ENCODE assay signal across 8 cellular contexts in the genomic region with DNA sequence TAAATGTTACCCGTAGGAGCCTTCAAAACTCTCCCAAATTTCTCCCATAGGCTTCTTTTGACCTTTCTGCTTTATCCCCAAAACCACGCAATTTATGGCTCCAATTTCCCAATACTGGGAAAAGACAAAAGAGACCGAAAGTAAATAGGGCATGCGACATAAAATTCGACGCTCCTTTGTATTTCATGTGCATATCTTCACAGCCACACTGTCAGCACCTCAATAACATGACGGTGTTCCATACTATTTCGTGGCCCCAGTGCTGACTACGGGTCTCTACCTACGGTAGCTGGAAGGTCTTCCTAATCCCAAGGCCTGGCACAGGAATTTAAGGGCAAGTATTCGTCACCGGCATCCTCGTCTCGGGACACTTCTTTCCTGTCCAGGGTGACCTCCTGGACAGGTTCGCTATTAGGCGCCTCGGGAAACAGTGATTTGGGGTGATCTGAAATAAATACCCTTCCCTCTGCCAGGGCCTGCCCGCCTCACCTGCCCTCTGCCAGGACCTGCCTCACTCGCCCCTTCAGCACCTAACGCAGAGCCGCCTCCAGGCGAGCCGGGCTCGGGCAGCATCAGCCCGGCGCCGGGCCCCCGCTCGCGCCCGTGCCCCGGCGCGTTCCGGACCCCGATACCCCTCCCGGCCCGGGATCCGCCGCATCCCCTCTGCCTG. TPM values are rescaled to one million over a fixed set of nuclear protein-coding genes. Genes with fewer than 3 reads are reported as not detected.
A peak's percentile ranks its signal among the peaks of the same experiment; 100 is the strongest.
DNase-seq lines count a peak whose midpoint lies in the region; ATAC-seq and TF ChIP-seq lines count a peak whose summit lies in the region.

No MANE protein-coding gene starts in this region.

- H3K36me3 ChIP-seq in DND-41 (ENCODE audit: insufficient read depth, low read length) = no peaks in the 10 kb centered on the region; the same call in 1 of the 2 replicates
- no peaks in the 10 kb centered on the region for H3K36me3 ChIP-seq in SK-N-MC (ENCODE audit: insufficient read depth, low read length)
- H3K36me3 ChIP-seq in rectal smooth muscle tissue (ENCODE audit: control insufficient read depth, insufficient read depth, low read length) = no peaks in the 10 kb centered on the region
- H3K36me3 ChIP-seq in vagina = no peaks in the 10 kb centered on the region

- H3K4me1 ChIP-seq in DND-41 (ENCODE audit: insufficient read depth, low read length) = peaks cover 25% of the 10 kb centered on the region
- no peaks in the 10 kb centered on the region for H3K4me1 ChIP-seq in right cardiac atrium (ENCODE audit: control insufficient read depth, insufficient read depth, low read length)
- H3K4me1 ChIP-seq in rectal smooth muscle tissue (ENCODE audit: control insufficient read depth, insufficient read depth, low read length) = no peaks in the 10 kb centered on the region
- H3K4me1 ChIP-seq in vagina = peaks cover 13% of the 10 kb centered on the region

- intact Hi-C loops in right cardiac atrium (cut with DNase I) (no loop called here), vagina (cut with DNase I) (loop anchor here (10.0 kb wide), 1 partner anchor 58 kb away; no protein-coding TSS in a partner anchor)

- H3K27ac ChIP-seq in DND-41 (ENCODE audit: low read length) (peak overlapping the region; percentile 68), SK-N-MC (no peak overlapping the region), right cardiac atrium (ENCODE audit: low read length) (peak overlapping the region; percentile 55), rectal smooth muscle tissue (ENCODE audit: low read depth, low read length) (peak overlapping the region; percentile 73), vagina (peak overlapping the region; percentile 94)

- H3K4me2 ChIP-seq in DND-41 (ENCODE audit: insufficient read depth, low read length) = peak overlapping the region; percentile 88

- peak overlapping the region; percentile 93 for H2AFZ ChIP-seq in DND-41 (ENCODE audit: low read depth, low read length)

- peak overlapping the region; percentile 96 for H3K9ac ChIP-seq in DND-41 (ENCODE audit: low read depth, low read length)
- H3K9ac ChIP-seq in SK-N-MC (ENCODE audit: insufficient read length) = peak overlapping the region; percentile 82
- H3K9ac ChIP-seq in rectal smooth muscle tissue (ENCODE audit: low read length) = peak overlapping the region; percentile 78

- peak; percentile 81 for ATAC-seq in DND-41 (ENCODE audit: insufficient read depth, low read depth)
- ATAC-seq in GM21515 (IDR thresholded peaks at IDR 0.05; ENCODE audit: unreplicated experiment) = peak; percentile 58
- ATAC-seq in right cardiac atrium = peak; percentile 65 to 66

- peaks cover 32% of the 10 kb centered on the region for H3K79me2 ChIP-seq in DND-41 (ENCODE audit: insufficient read depth, low read length)

- H3K9me3 ChIP-seq in DND-41 (ENCODE audit: insufficient read depth, low read length, severe bottlenecking) (no peaks in the 10 kb centered on the region), SK-N-MC (ENCODE audit: low read depth, low read length) (no peaks in the 10 kb centered on the region), right cardiac atrium (ENCODE audit: control insufficient read depth, low read length) (no peaks in the 10 kb centered on the region), vagina (no peaks in the 10 kb centered on the region)

- H3K27me3 ChIP-seq in DND-41 (ENCODE audit: insufficient read depth, low read length, poor library complexity) (peaks cover 15% of the 10 kb centered on the region), right cardiac atrium (ENCODE audit: control insufficient read depth, insufficient read depth) (no peaks in the 10 kb centered on the region), rectal smooth muscle tissue (ENCODE audit: control insufficient read depth, insufficient read depth, low read length) (no peaks in the 10 kb centered on the region), vagina (no peaks in the 10 kb centered on the region)

- WGBS in right cardiac atrium = 4% methylated on average over 40 of the region's 40 CpGs

- DNase-seq in DND-41 (peak; percentile 75), HuH-7 (ENCODE audit: low spot score) (peak; percentile 46), SK-N-MC (ENCODE audit: low read depth, low spot score) (no peak), right cardiac atrium (peak; percentile 44 to 80 (median 76)), vagina (ENCODE audit: extremely low spot score in 2 of 2) (no peak)
- DNase-seq in activated naive CD8-positive, alpha-beta T cell treated with anti-CD3 and anti-CD28 coated beads, Interleukin-2, amount 50 U/mL, for 16 hours (ENCODE audit: low read depth, low spot score) = peak; percentile 44

- no peak for TF ChIP-seq POLR2A in vagina (IDR thresholded peaks at IDR 0.05)

- TF ChIP-seq CTCF in DND-41 (IDR thresholded peaks at IDR 0.05; ENCODE audit: borderline replicate concordance, extremely low read depth, low read length, poor library complexity, severe bottlenecking) (no peak), vagina (IDR thresholded peaks at IDR 0.05) (no peak)

- H3K4me3 ChIP-seq in DND-41 (ENCODE audit: low read depth in 1 of 2, low read length in 2 of 2) = peak overlapping the region; percentile 54 to 69; a peak in 3 of 4 replicates
- H3K4me3 ChIP-seq in SK-N-MC = peak overlapping the region; percentile 87
- peak overlapping the region; percentile 76 for H3K4me3 ChIP-seq in right cardiac atrium (ENCODE audit: low read length)
- H3K4me3 ChIP-seq in rectal smooth muscle tissue (ENCODE audit: low read length) = peak overlapping the region; percentile 62
- H3K4me3 ChIP-seq in vagina = peak overlapping the region; percentile 86 to 99

- peaks cover 13% of the 10 kb centered on the region; the same call in 1 of the 2 replicates for H4K20me1 ChIP-seq in DND-41 (ENCODE audit: insufficient read depth, low read length)

RNA-seq across cellular contexts. Expression of gene DTNB, which starts 0.7 kb away (rescaled TPM):
- total RNA-seq in right cardiac atrium (1 to 10 TPM; 5.6 to 8.1 (median 6.2) TPM), vagina (17.9 TPM)
- polyA plus RNA-seq in right cardiac atrium = 3.6 TPM

Comparison
In these comparisons a context has a peak if more than half of its experiments do, and no peak if none do; other contexts are left out.
1. DNase-seq: peak in DND-41 (single experiment), HuH-7 (single experiment), activated naive CD8-positive, alpha-beta T cell treated with anti-CD3 and anti-CD28 coated beads, Interleukin-2, amount 50 U/mL, for 16 hours (single experiment) and right cardiac atrium (3 of 3); none in SK-N-MC (single experiment) and vagina (0 of 2).
2. Peak in every context shown above with its lines, with median percentiles within 50 percentile points of each other: ATAC-seq, H3K4me3 ChIP-seq and H3K9ac ChIP-seq.